In genomic region chr1:45008516-45008915, GRCh38 we compare ENCODE assay signal across 20 cellular contexts. TPM values are rescaled to one million over a fixed set of nuclear protein-coding genes. Genes with fewer than 3 reads are reported as not detected.
DNase-seq lines count a peak whose midpoint lies in the region; ATAC-seq, FAIRE-seq and TF ChIP-seq lines count a peak whose summit lies in the region.
"Had no signal": no experiment of that assay in that cellular context is flagged by ENCODE, and none has a peak within 500 bp of the region (broad histone marks: within the 10 kb centered on the region; RNA-seq: fewer than 3 reads in every experiment).

No MANE protein-coding gene starts in this region.

- intact Hi-C loops in K562 (cut with micrococcal nuclease) (no loop called here), left ventricle myocardium superior (cut with micrococcal nuclease) (no loop called here)

- H3K9ac ChIP-seq in K562 (ENCODE audit: insufficient read depth in 1 of 2, low read depth in 2 of 2, low read length in 2 of 2) = no peak overlapping the region
- H3K9ac ChIP-seq: BLaER1 had no signal

- TF ChIP-seq CTCF in K562 (IDR thresholded peaks at IDR 0.05 in 2 of 3, conservative IDR thresholded peaks at IDR 0.05 in 1 of 3; ENCODE audit: insufficient read depth in 2 of 3, low read depth in 1 of 3, low read length in 3 of 3) (no peak), neural crest cell (conservative IDR thresholded peaks at IDR 0.05) (no peak)

- POLR2A ChIA-PET in K562 (lab: Yijun Ruan, JAX) = interaction anchor here (2.8 kb wide), 1 partner anchor 12 kb away, joined by 10 read pairs; no protein-coding TSS in a partner anchor

- peak overlapping the region; percentile 59 for H3K27ac Mint-ChIP-seq in activated naive CD4-positive, alpha-beta T cell treated with anti-CD3 and anti-CD28 coated beads, Interleukin-2, amount 50 U/mL, for 24 hours
- H3K27ac Mint-ChIP-seq in neural crest cell (ENCODE audit: unreplicated experiment) = no peak overlapping the region

- peaks cover 6% of the 10 kb centered on the region for H3K9me1 ChIP-seq in K562 (ENCODE audit: control insufficient read depth, insufficient read depth, low read length)

- no peak overlapping the region for H3K4me3 ChIP-seq in K562
- H3K4me3 ChIP-seq: A549, BLaER1 had no signal

- no peak for FAIRE-seq in K562 (lab: Jason Lieb, UNC)
- FAIRE-seq: A549 had no signal

- peaks cover 39% of the 10 kb centered on the region for H3K4me1 Mint-ChIP-seq in activated naive CD4-positive, alpha-beta T cell treated with anti-CD3 and anti-CD28 coated beads, Interleukin-2, amount 50 U/mL, for 24 hours
- H3K4me1 Mint-ChIP-seq in neural crest cell = peaks cover 31% of the 10 kb centered on the region

- peaks cover 11% of the 10 kb centered on the region; the same call in 1 of the 2 replicates for H4K20me1 ChIP-seq in K562 (replicated peaks; ENCODE audit: control insufficient read depth, insufficient read depth, low read length)

- no peak for ATAC-seq in K562
- no peak for ATAC-seq in left ventricle myocardium superior
- ATAC-seq: A549, PC-3 had no signal

- no peak for TF ChIP-seq RAD21 in K562 (CRISPR knock-in tag; conservative IDR thresholded peaks at IDR 0.05 in 1 of 2, IDR thresholded peaks at IDR 0.05 in 1 of 2)

- no TSS peak for BruUV-seq in K562 (replicated peaks; lab: Mats Ljungman, UMichigan)

- H3K4me3 Mint-ChIP-seq in activated naive CD4-positive, alpha-beta T cell treated with anti-CD3 and anti-CD28 coated beads, Interleukin-2, amount 50 U/mL, for 24 hours = no peak overlapping the region
- H3K4me3 Mint-ChIP-seq in neural crest cell = peak overlapping the region; percentile 90

- H3K36me3 Mint-ChIP-seq in activated naive CD4-positive, alpha-beta T cell treated with anti-CD3 and anti-CD28 coated beads, Interleukin-2, amount 50 U/mL, for 24 hours = peaks cover 11% of the 10 kb centered on the region
- no peaks in the 10 kb centered on the region for H3K36me3 Mint-ChIP-seq in neural crest cell (ENCODE audit: low read depth)

- in situ Hi-C loops in K562 (cut with MboI) = no loop called here

- no peak for TF ChIP-seq EP300 in K562 (IDR thresholded peaks at IDR 0.05; ENCODE audit: low read length)

- no peak overlapping the region for H2AFZ ChIP-seq in K562 (ENCODE audit: low read depth, low read length)

- H3K27me3 Mint-ChIP-seq in activated naive CD4-positive, alpha-beta T cell treated with anti-CD3 and anti-CD28 coated beads, Interleukin-2, amount 50 U/mL, for 24 hours = no peaks in the 10 kb centered on the region
- no peaks in the 10 kb centered on the region for H3K27me3 Mint-ChIP-seq in neural crest cell (ENCODE audit: low read depth)

- H3K27me3 ChIP-seq in K562 (ENCODE audit: control insufficient read depth in 2 of 2, insufficient read depth in 2 of 2, low read length in 2 of 2) = no peaks in the 10 kb centered on the region
- H3K27me3 ChIP-seq: BLaER1 had no signal

- WGBS in K562 (ENCODE audit: insufficient coverage, low coverage, missing lambda C conversion rate) = 92% methylated on average over 12 of the region's 12 CpGs

- no peak overlapping the region for H3K27ac ChIP-seq in K562 (ENCODE audit: extremely low read depth, low read depth, low read length)
- H3K27ac ChIP-seq: A549, BLaER1, HL-60 had no signal

- peaks cover 19 to 25% of the 10 kb centered on the region in 2 experiments for H3K4me1 ChIP-seq in K562 (replicated peaks in 1 of 2; ENCODE audit: control insufficient read depth in 2 of 2, insufficient read depth in 2 of 2, low read length in 2 of 2)

- no peak overlapping the region for H3K4me2 ChIP-seq in K562 (ENCODE audit: insufficient read depth, low read length)
- H3K4me2 ChIP-seq: A549, BLaER1 had no signal

- no peaks in the 10 kb centered on the region for H3K9me3 Mint-ChIP-seq in activated naive CD4-positive, alpha-beta T cell treated with anti-CD3 and anti-CD28 coated beads, Interleukin-2, amount 50 U/mL, for 24 hours
- H3K9me3 Mint-ChIP-seq in neural crest cell = no peaks in the 10 kb centered on the region

- no peak for TF ChIP-seq POLR2A in K562 (conservative IDR thresholded peaks at IDR 0.05)

- DNase-seq in activated naive CD4-positive, alpha-beta T cell treated with Interleukin-2 at 50 U/mL for 16 hours = no peak
- no peak for DNase-seq in K562 (ENCODE audit: extremely low read depth in 1 of 4, low spot score in 3 of 4)
- no peak for DNase-seq in neural crest cell (ENCODE audit: low read depth, low spot score)
- no peak for DNase-seq in activated gamma-delta T cell (lab: John Stamatoyannopoulos, UW)
- no peak for DNase-seq in left ventricle myocardium superior
- DNase-seq in NCI-H526 treated with DMSO at 0.1 percent for 48 hours (lab: John Stamatoyannopoulos, UW) = no peak
- DNase-seq: GDM1, H7, Karpas-422, NCI-H1436, NCI-H1930, NCI-H345, NCI-H524 treated with DMSO at 0.1 percent for 48 hours, PC-3, RPMI8226, SHP77 treated with DMSO at 0.1 percent for 48 hours had no signal

- H3K36me3 ChIP-seq in K562 (ENCODE audit: control insufficient read depth, insufficient read depth, low read length) = peaks cover 71% of the 10 kb centered on the region

- peaks cover 32% of the 10 kb centered on the region for H3K79me2 ChIP-seq in K562 (ENCODE audit: control insufficient read depth, insufficient read depth, low read length)

- H3K9me3 ChIP-seq in K562 (replicated peaks; ENCODE audit: control insufficient read depth, insufficient read depth, low read depth, low read length) = no peaks in the 10 kb centered on the region
- H3K9me3 ChIP-seq: A549, BLaER1 had no signal

- CTCF ChIA-PET in K562 (lab: Yijun Ruan, JAX; ENCODE audit: low intra/inter-chr PET ratio) = no interaction called here

TF ChIP-seq in K562, 482 proteins besides CTCF, POLR2A, EP300 and RAD21 (continues in another document):
- no peak for TF ChIP-seq NRF1 (conservative IDR thresholded peaks at IDR 0.05 in 1 of 2, IDR thresholded peaks at IDR 0.05 in 1 of 2)

RNA-seq across cellular contexts. Expression of gene HECTD3, which starts 2.6 kb away (rescaled TPM):
- 71.0 and 140 TPM in 2 replicates for total RNA-seq in K562 (2011; cell fraction: chromatin; rRNA removed; ENCODE audit: low replicate concordance)
- 70.4 and 73.5 TPM in 2 replicates for total RNA-seq in K562 (2011; cell fraction: nucleolus; rRNA removed)
- total RNA-seq in K562 (2011; cell fraction: nucleoplasm; rRNA removed) = 74.3 and 95.3 TPM in 2 replicates
- total RNA-seq in K562 (2014; rRNA removed) (18.9 and 24.5 TPM in 2 replicates), K562 (2014; rRNA removed; fragmentation: Illumina TruSeq; extraction: Trizol) (12.4 and 15.0 TPM in 2 replicates), K562 (2015; rRNA removed; fragmentation: Illumina TruSeq; extraction: Trizol) (15.3 and 16.9 TPM in 2 replicates), K562 (2021) (50.7 and 50.8 TPM in 2 replicates), neural crest cell (26.8 and 29.3 TPM in 2 replicates), left ventricle myocardium superior (23.7 TPM)
- polyA plus RNA-seq in K562 (2011; rRNA removed) (37.8 and 45.2 TPM in 2 replicates), K562 (2014; fragmentation: Illumina TruSeq; extraction: Trizol) (42.2 and 43.9 TPM in 2 replicates), K562 (2014; fragmentation: Nextera tagmentation; extraction: Ambion mirVana) (1 to 10 TPM; 6.3 to 9.8 TPM), K562 (2014; rRNA removed) (32.4 and 42.2 TPM in 2 replicates)
- 50.2 and 64.7 TPM in 2 replicates for polyA plus RNA-seq in K562 (2011; cell fraction: cytosol; rRNA removed)
- 125 TPM in 2 replicates for polyA plus RNA-seq in K562 (2011; cell fraction: nucleus; rRNA removed)
- 41.1 and 54.2 TPM in 2 replicates for polyA plus RNA-seq in K562 (2012)
- 50.3 and 71.9 TPM in 2 replicates for polyA minus RNA-seq in K562 (2011; rRNA and poly(A)+ RNA removed)
- 28.9 and 35.3 TPM in 2 replicates for polyA minus RNA-seq in K562 (2011; cell fraction: cytosol; rRNA and poly(A)+ RNA removed)
- 21.5 and 27.9 TPM in 2 replicates for polyA minus RNA-seq in K562 (2011; cell fraction: nucleus; rRNA and poly(A)+ RNA removed)

RNA-seq across cellular contexts. Expression of gene UROD, which starts 3.5 kb away (rescaled TPM):
- total RNA-seq in K562 (2011; cell fraction: chromatin; rRNA removed; ENCODE audit: low replicate concordance) = 626 and 1,262 TPM in 2 replicates
- total RNA-seq in K562 (2011; cell fraction: nucleolus; rRNA removed) = 1,054 and 1,087 TPM in 2 replicates
- total RNA-seq in K562 (2011; cell fraction: nucleoplasm; rRNA removed) = 885 and 908 TPM in 2 replicates
- total RNA-seq in K562 (2014; rRNA removed) = 781 and 785 TPM in 2 replicates
- total RNA-seq in K562 (2014; rRNA removed; fragmentation: Illumina TruSeq; extraction: Trizol) = 415 and 533 TPM in 2 replicates
- 534 and 555 TPM in 2 replicates for total RNA-seq in K562 (2015; rRNA removed; fragmentation: Illumina TruSeq; extraction: Trizol)
- total RNA-seq in K562 (2021) = 636 and 644 TPM in 2 replicates
- polyA plus RNA-seq in K562 (2011; rRNA removed) = 1,018 and 1,100 TPM in 2 replicates
- polyA plus RNA-seq in K562 (2011; cell fraction: cytosol; rRNA removed) = 1,522 and 2,076 TPM in 2 replicates
- polyA plus RNA-seq in K562 (2011; cell fraction: nucleus; rRNA removed) = 2,252 and 2,347 TPM in 2 replicates
- polyA plus RNA-seq in K562 (2012) = 601 and 622 TPM in 2 replicates
- polyA plus RNA-seq in K562 (2014; fragmentation: Illumina TruSeq; extraction: Trizol) = 977 and 1,110 TPM in 2 replicates
- 1,000 to 10,000 TPM; 2,545 to 2,933 TPM for polyA plus RNA-seq in K562 (2014; fragmentation: Nextera tagmentation; extraction: Ambion mirVana)
- polyA plus RNA-seq in K562 (2014; rRNA removed) = 1,156 and 1,201 TPM in 2 replicates
- polyA minus RNA-seq in K562 (2011; rRNA and poly(A)+ RNA removed) = 505 and 658 TPM in 2 replicates
- 286 and 319 TPM in 2 replicates for polyA minus RNA-seq in K562 (2011; cell fraction: cytosol; rRNA and poly(A)+ RNA removed)
- polyA minus RNA-seq in K562 (2011; cell fraction: nucleus; rRNA and poly(A)+ RNA removed) = 356 and 526 TPM in 2 replicates
- total RNA-seq in neural crest cell = 76.1 and 77.4 TPM in 2 replicates
- total RNA-seq in left ventricle myocardium superior = 84.8 TPM

RNA-seq across cellular contexts. Expression of gene EIF2B3, which starts 22.1 kb away (rescaled TPM):
- 135 and 205 TPM in 2 replicates for total RNA-seq in K562 (2011; cell fraction: chromatin; rRNA removed; ENCODE audit: low replicate concordance)
- 72.0 and 79.1 TPM in 2 replicates for total RNA-seq in K562 (2011; cell fraction: nucleolus; rRNA removed)
- 103 and 112 TPM in 2 replicates for total RNA-seq in K562 (2011; cell fraction: nucleoplasm; rRNA removed)
- total RNA-seq in K562 (2014; rRNA removed) = 94.5 and 101 TPM in 2 replicates
- 184 and 199 TPM in 2 replicates for total RNA-seq in K562 (2014; rRNA removed; fragmentation: Illumina TruSeq; extraction: Trizol)
- 141 and 149 TPM in 2 replicates for total RNA-seq in K562 (2015; rRNA removed; fragmentation: Illumina TruSeq; extraction: Trizol)
- total RNA-seq in K562 (2021) = 124 and 127 TPM in 2 replicates
- 119 and 161 TPM in 2 replicates for polyA plus RNA-seq in K562 (2011; rRNA removed)
- polyA plus RNA-seq in K562 (2011; cell fraction: cytosol; rRNA removed) = 52.0 and 80.5 TPM in 2 replicates
- polyA plus RNA-seq in K562 (2011; cell fraction: nucleus; rRNA removed) = 26.0 and 39.6 TPM in 2 replicates
- polyA plus RNA-seq in K562 (2012) = 57.6 and 118 TPM in 2 replicates
- 128 and 148 TPM in 2 replicates for polyA plus RNA-seq in K562 (2014; fragmentation: Illumina TruSeq; extraction: Trizol)
- polyA plus RNA-seq in K562 (2014; fragmentation: Nextera tagmentation; extraction: Ambion mirVana) = 100 to 1,000 TPM; 393 to 523 TPM
- polyA plus RNA-seq in K562 (2014; rRNA removed) = 118 and 121 TPM in 2 replicates
- 217 and 243 TPM in 2 replicates for polyA minus RNA-seq in K562 (2011; rRNA and poly(A)+ RNA removed)
- 41.9 and 56.7 TPM in 2 replicates for polyA minus RNA-seq in K562 (2011; cell fraction: cytosol; rRNA and poly(A)+ RNA removed)
- polyA minus RNA-seq in K562 (2011; cell fraction: nucleus; rRNA and poly(A)+ RNA removed) = 64.4 and 88.5 TPM in 2 replicates
- total RNA-seq in neural crest cell = 29.2 and 30.8 TPM in 2 replicates
- total RNA-seq in left ventricle myocardium superior = 41.5 TPM
